ENCODE assay signal across 2 cellular contexts in the genomic region with DNA sequence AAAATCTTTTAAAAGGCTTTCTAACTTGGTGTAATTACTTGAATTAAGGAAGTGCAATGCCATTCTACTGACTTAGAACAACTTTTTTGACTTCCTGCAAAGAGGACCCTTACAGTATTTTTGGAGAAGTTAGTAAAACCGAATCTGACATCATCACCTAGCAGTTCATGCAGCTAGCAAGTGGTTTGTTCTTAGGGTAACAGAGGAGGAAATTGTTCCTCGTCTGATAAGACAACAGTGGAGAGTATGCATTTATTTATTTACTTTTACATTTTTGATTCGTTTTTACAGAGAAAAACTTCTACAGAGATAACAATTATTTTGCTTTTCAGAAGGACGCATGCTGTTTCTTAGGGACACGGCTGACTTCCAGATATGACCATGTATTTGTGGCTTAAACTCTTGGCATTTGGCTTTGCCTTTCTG.
TF ChIP-seq lines count a peak whose summit lies in the region.

A gene with protein sequence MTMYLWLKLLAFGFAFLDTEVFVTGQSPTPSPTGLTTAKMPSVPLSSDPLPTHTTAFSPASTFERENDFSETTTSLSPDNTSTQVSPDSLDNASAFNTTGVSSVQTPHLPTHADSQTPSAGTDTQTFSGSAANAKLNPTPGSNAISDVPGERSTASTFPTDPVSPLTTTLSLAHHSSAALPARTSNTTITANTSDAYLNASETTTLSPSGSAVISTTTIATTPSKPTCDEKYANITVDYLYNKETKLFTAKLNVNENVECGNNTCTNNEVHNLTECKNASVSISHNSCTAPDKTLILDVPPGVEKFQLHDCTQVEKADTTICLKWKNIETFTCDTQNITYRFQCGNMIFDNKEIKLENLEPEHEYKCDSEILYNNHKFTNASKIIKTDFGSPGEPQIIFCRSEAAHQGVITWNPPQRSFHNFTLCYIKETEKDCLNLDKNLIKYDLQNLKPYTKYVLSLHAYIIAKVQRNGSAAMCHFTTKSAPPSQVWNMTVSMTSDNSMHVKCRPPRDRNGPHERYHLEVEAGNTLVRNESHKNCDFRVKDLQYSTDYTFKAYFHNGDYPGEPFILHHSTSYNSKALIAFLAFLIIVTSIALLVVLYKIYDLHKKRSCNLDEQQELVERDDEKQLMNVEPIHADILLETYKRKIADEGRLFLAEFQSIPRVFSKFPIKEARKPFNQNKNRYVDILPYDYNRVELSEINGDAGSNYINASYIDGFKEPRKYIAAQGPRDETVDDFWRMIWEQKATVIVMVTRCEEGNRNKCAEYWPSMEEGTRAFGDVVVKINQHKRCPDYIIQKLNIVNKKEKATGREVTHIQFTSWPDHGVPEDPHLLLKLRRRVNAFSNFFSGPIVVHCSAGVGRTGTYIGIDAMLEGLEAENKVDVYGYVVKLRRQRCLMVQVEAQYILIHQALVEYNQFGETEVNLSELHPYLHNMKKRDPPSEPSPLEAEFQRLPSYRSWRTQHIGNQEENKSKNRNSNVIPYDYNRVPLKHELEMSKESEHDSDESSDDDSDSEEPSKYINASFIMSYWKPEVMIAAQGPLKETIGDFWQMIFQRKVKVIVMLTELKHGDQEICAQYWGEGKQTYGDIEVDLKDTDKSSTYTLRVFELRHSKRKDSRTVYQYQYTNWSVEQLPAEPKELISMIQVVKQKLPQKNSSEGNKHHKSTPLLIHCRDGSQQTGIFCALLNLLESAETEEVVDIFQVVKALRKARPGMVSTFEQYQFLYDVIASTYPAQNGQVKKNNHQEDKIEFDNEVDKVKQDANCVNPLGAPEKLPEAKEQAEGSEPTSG (N-terminal part only) (plus strand): TSS at position 147 of the 426 bp plus-strand sequence. CDS start 229 bp downstream, at position 376.

TF ChIP-seq in liver, 16 proteins besides CTCF, POLR2A, EP300 and RAD21:
- TF ChIP-seq YY1 (IDR thresholded peaks at IDR 0.05) (peak; percentile 16), NR2F2 (IDR thresholded peaks at IDR 0.05) (no peak)

TF ChIP-seq in HepG2, 621 proteins besides CTCF, POLR2A, EP300 and RAD21:
- no peak for TF ChIP-seq TEAD2 (CRISPR knock-in tag; IDR thresholded peaks at IDR 0.05)
- no peak for TF ChIP-seq ZKSCAN1 (IDR thresholded peaks at IDR 0.05; ENCODE audit: low read length)
- TF ChIP-seq, protein P1, sequence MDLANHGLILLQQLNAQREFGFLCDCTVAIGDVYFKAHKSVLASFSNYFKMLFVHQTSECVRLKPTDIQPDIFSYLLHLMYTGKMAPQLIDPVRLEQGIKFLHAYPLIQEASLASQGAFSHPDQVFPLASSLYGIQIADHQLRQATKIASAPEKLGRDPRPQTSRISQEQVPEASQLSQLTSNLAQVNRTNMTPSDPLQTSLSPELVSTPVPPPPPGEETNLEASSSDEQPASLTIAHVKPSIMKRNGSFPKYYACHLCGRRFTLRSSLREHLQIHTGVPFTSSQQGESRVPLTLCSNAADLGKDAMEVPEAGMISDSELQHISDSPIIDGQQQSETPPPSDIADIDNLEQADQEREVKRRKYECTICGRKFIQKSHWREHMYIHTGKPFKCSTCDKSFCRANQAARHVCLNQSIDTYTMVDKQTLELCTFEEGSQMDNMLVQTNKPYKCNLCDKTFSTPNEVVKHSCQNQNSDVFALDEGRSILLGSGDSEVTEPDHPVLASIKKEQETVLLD (CRISPR knock-in tag; IDR thresholded peaks at IDR 0.05; ENCODE audit: low read depth), result no peak
- no peak for TF ChIP-seq ZFP1 (CRISPR knock-in tag; IDR thresholded peaks at IDR 0.05)
- TF ChIP-seq JUNB (CRISPR knock-in tag; IDR thresholded peaks at IDR 0.05; ENCODE audit: borderline replicate concordance), result no peak
- no peak for TF ChIP-seq DPF2 (CRISPR knock-in tag; IDR thresholded peaks at IDR 0.05; ENCODE audit: borderline replicate concordance, low read depth)
- TF ChIP-seq DR1 (CRISPR knock-in tag; IDR thresholded peaks at IDR 0.05), result no peak
- TF ChIP-seq CBFB (CRISPR knock-in tag; IDR thresholded peaks at IDR 0.05), result no peak
- no peak for TF ChIP-seq ZNF883 (CRISPR knock-in tag; IDR thresholded peaks at IDR 0.05; ENCODE audit: not compliant biosample characterization)
- TF ChIP-seq SATB2 (CRISPR knock-in tag; IDR thresholded peaks at IDR 0.05), result no peak
- TF ChIP-seq ZNF782 (CRISPR knock-in tag; IDR thresholded peaks at IDR 0.05; ENCODE audit: borderline replicate concordance), result no peak
- no peak for TF ChIP-seq SNAPC2 (CRISPR knock-in tag; IDR thresholded peaks at IDR 0.05)
- no peak for TF ChIP-seq NFE2 (CRISPR knock-in tag; IDR thresholded peaks at IDR 0.05)
